ENCODE assay signal across 2 cellular contexts in genomic region chr7:37439282-37440021, GRCh38.
TF ChIP-seq lines count a peak whose summit lies in the region.

No MANE protein-coding gene starts in this region.

TF ChIP-seq in liver, 16 proteins besides CTCF, POLR2A, EP300 and RAD21 (continued from another document):
- TF ChIP-seq REST (IDR thresholded peaks at IDR 0.05) (no peak), EGR1 (IDR thresholded peaks at IDR 0.05; ENCODE audit: low read depth in 2 of 2) (no peak), YY1 (IDR thresholded peaks at IDR 0.05) (no peak), ATF3 (IDR thresholded peaks at IDR 0.05) (no peak), ZBTB33 (IDR thresholded peaks at IDR 0.05) (no peak), MAX (IDR thresholded peaks at IDR 0.05) (no peak), FOXA1 (IDR thresholded peaks at IDR 0.05) (no peak), FOXA2 (IDR thresholded peaks at IDR 0.05) (no peak), HNF4A (conservative IDR thresholded peaks at IDR 0.05) (no peak), GABPA (IDR thresholded peaks at IDR 0.05 in 1 of 2, conservative IDR thresholded peaks at IDR 0.05 in 1 of 2) (no peak)

TF ChIP-seq in HepG2, 621 proteins besides CTCF, POLR2A, EP300 and RAD21 (continued from another document):
- TF ChIP-seq JARID2 (CRISPR knock-in tag; IDR thresholded peaks at IDR 0.05; ENCODE audit: insufficient replicate concordance) (no peak), ATF3 (CRISPR knock-in tag; IDR thresholded peaks at IDR 0.05) (no peak), MAZ (IDR thresholded peaks at IDR 0.05; ENCODE audit: borderline replicate concordance, low read depth, low read length) (no peak), MAZ (CRISPR knock-in tag; IDR thresholded peaks at IDR 0.05; ENCODE audit: low read depth) (no peak), ZNF574 (CRISPR knock-in tag; IDR thresholded peaks at IDR 0.05) (no peak), E2F1 (CRISPR knock-in tag; IDR thresholded peaks at IDR 0.05) (no peak), STAT5B (CRISPR knock-in tag; IDR thresholded peaks at IDR 0.05) (no peak)
